1 cellular context compared by ENCODE assay signal in the genomic region with DNA sequence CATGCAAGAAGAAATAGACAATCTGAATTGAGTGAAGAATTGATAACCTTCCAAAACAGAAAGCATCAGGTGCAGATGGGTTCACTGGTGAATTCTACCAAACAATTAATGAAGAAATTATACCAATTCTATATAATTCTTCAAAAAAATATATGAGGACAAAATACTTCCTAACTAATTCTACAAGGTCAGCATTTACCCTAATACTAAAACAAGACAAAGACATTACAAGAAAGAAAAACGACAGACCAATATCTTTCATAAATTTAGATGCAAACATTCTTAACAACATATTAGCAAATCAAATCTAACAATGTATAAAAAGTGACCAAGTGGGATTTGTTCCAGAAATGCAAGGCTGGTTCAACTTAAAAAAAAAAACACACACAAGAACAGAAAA.
TF ChIP-seq lines count a peak whose summit lies in the region.

No MANE protein-coding gene starts in this region.

TF ChIP-seq in HepG2, 621 proteins besides CTCF, POLR2A, EP300 and RAD21 (continued from another document):
- TF ChIP-seq ZNF451 (CRISPR knock-in tag; IDR thresholded peaks at IDR 0.05), result no peak
